8 cellular contexts compared by ENCODE assay signal in genomic region chr3:128584412-128585020, GRCh38.
DNase-seq lines count a peak whose midpoint lies in the region; ATAC-seq and TF ChIP-seq lines count a peak whose summit lies in the region.

No MANE protein-coding gene starts in this region.

- H3K4me3 ChIP-seq in BJ (ENCODE audit: low read depth, low read length) (no peak overlapping the region), WI38 (ENCODE audit: low read depth, low read length) (no peak overlapping the region), thyroid gland (replicated peaks in 1 of 3) (no peak overlapping the region)

- ATAC-seq in HG03097 (IDR thresholded peaks at IDR 0.05; ENCODE audit: low FRiP score, unreplicated experiment) = no peak

- H3K36me3 ChIP-seq in BJ (ENCODE audit: control insufficient read depth, insufficient read depth, low read length) = no peaks in the 10 kb centered on the region; the same call in 1 of the 2 replicates
- no peaks in the 10 kb centered on the region for H3K36me3 ChIP-seq in thyroid gland

- TF ChIP-seq POLR2A in erythroblast (IDR thresholded peaks at IDR 0.05; ENCODE audit: low read length) (peak; percentile 1), thyroid gland (IDR thresholded peaks at IDR 0.05) (no peak)

- WGBS in thyroid gland, 2 donors = 23 to 39% methylated on average over 6 to 10 of the region's 13 CpGs

- intact Hi-C loops in thyroid gland (cut with DNase I) = no loop called here

- POLR2A ChIA-PET in BJ (lab: Charles Lee) = no interaction called here

- CTCF ChIA-PET in BJ (lab: Yijun Ruan, JAX) = interaction anchor here (0.6 to 3.2 kb wide), 25 partner anchors 9 to 505 kb away, joined by 3 to 42 read pairs (median 6); no protein-coding TSS in a partner anchor

- H3K9me3 ChIP-seq in thyroid gland = no peaks in the 10 kb centered on the region

- no peaks in the 10 kb centered on the region for H3K4me1 ChIP-seq in thyroid gland

- TF ChIP-seq CTCF in BJ (IDR thresholded peaks at IDR 0.05; ENCODE audit: insufficient read depth, low read depth, low read length) = peak; percentile 85
- TF ChIP-seq CTCF in WI38 (IDR thresholded peaks at IDR 0.05; ENCODE audit: low read depth, low read length) = peak; percentile 66
- peak in 4 of 6 experiments; percentile 47 to 60 (median 50) for TF ChIP-seq CTCF in thyroid gland (IDR thresholded peaks at IDR 0.05)

- H3K27me3 ChIP-seq in BJ (ENCODE audit: control insufficient read depth, insufficient read depth, low read length) (peaks cover 2% of the 10 kb centered on the region; the same call in 1 of the 2 replicates), thyroid gland (no peaks in the 10 kb centered on the region)

- DNase-seq in BJ (ENCODE audit: low read depth) (no peak), GOT3 (lab: John Stamatoyannopoulos, UW) (peak; percentile 29), NCI-H2171 (lab: John Stamatoyannopoulos, UW) (peak; percentile 79), erythroblast (lab: John Stamatoyannopoulos, UW) (peak; percentile 71 to 82), myocyte (ENCODE audit: low read depth) (peak; percentile 82), thyroid gland (peak; percentile 65 to 69)

- H3K27ac ChIP-seq in thyroid gland = no peak overlapping the region
